ENCODE assay signal across 14 cellular contexts in the genomic region with DNA sequence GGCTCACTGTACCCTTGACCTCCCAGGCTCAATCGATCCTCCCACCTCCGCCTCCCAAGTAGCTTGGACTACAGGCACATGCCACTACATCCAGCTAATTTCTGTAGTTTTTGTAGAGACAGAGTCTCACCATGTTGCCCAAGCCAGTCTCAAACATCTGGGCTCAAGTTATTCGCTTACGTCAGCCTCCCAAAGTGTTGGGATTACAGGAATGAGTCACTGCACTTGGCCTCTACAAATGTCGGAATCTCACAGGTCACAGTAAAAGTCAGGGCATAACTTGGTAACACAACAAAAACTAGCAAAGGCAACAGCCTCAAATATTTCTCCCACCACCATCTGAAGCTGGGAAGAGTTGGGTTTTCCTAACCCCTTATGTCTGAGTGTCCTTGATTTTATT. TPM values are rescaled to one million over a fixed set of nuclear protein-coding genes. Genes with fewer than 3 reads are reported as not detected.
A peak's percentile ranks its signal among the peaks of the same experiment; 100 is the strongest.
DNase-seq lines count a peak whose midpoint lies in the region; FAIRE-seq and TF ChIP-seq lines count a peak whose summit lies in the region.
"Had no signal": no experiment of that assay in that cellular context is flagged by ENCODE, and none has a peak within 500 bp of the region (broad histone marks: within the 10 kb centered on the region; RNA-seq: fewer than 3 reads in every experiment).

No MANE protein-coding gene starts in this region.

- H3K36me3 Mint-ChIP-seq in astrocyte (ENCODE audit: low read depth, unreplicated experiment): no peaks in the 10 kb centered on the region
- H3K36me3 Mint-ChIP-seq: activated naive CD8-positive, alpha-beta T cell; IgD-negative memory B cell had no signal

- peak overlapping the region; percentile 94 for H3K27ac Mint-ChIP-seq in astrocyte (ENCODE audit: unreplicated experiment)
- H3K27ac Mint-ChIP-seq: activated naive CD8-positive, alpha-beta T cell; B cell; IgD-negative memory B cell had no signal

- H3K79me2 ChIP-seq in astrocyte (ENCODE audit: insufficient read depth, low read length) (no peaks in the 10 kb centered on the region), Karpas-422 (ENCODE audit: low read length) (no peaks in the 10 kb centered on the region)

- peak; percentile 90 for DNase-seq in A172 (ENCODE audit: low spot score)
- peak; percentile 97 for DNase-seq in astrocyte (ENCODE audit: low read depth)
- peak; percentile 59 for DNase-seq in right atrium auricular region (ENCODE audit: low spot score)
- DNase-seq in stimulated activated CD4-positive, alpha-beta T cell treated with anti-CD3 and anti-CD28 coated beads, Interleukin-2, amount 100 ng/mL, for 48 hours: no peak
- DNase-seq in GM13977 (ENCODE audit: low spot score): no peak
- no peak for DNase-seq in Karpas-422
- DNase-seq in NCI-H1105 treated with DMSO at 0.1 percent for 48 hours (lab: John Stamatoyannopoulos, UW): no peak
- DNase-seq: erythroblast; stimulated activated CD8-positive, alpha-beta memory T cell treated with anti-CD3 and anti-CD28 coated beads, Interleukin-4, amount 100 ng/mL, for 48 hours had no signal

- H3K4me1 ChIP-seq in HEK293 (ENCODE audit: control insufficient read depth, insufficient read depth, low read length) (peaks cover 2% of the 10 kb centered on the region; the same call in 1 of the 2 replicates), astrocyte (ENCODE audit: insufficient read depth, low read length) (peaks cover 25% of the 10 kb centered on the region), right atrium auricular region (peaks cover 0 to 5% of the 10 kb centered on the region in 2 donors), Karpas-422 (ENCODE audit: low read length) (no peaks in the 10 kb centered on the region)

- H3K9me3 ChIP-seq in HEK293 (ENCODE audit: control insufficient read depth, insufficient read depth, low read depth, low read length) (no peaks in the 10 kb centered on the region), astrocyte (ENCODE audit: insufficient read depth, low read depth, low read length) (no peaks in the 10 kb centered on the region), right atrium auricular region (no peaks in the 10 kb centered on the region), Karpas-422 (ENCODE audit: low read length) (no peaks in the 10 kb centered on the region)

- H3K4me1 Mint-ChIP-seq in astrocyte (ENCODE audit: low read depth, unreplicated experiment): peaks cover 29% of the 10 kb centered on the region
- H3K4me1 Mint-ChIP-seq: B cell had no signal

- H3K36me3 ChIP-seq in HEK293 (ENCODE audit: control insufficient read depth in 2 of 2, insufficient read depth in 1 of 2, low read length in 2 of 2) (no peaks in the 10 kb centered on the region), astrocyte (ENCODE audit: insufficient read depth, low read length) (no peaks in the 10 kb centered on the region), right atrium auricular region (no peaks in the 10 kb centered on the region), Karpas-422 (ENCODE audit: insufficient read depth, low read length) (no peaks in the 10 kb centered on the region)

- POLR2A ChIA-PET in HEK293 (lab: Yijun Ruan, JAX): no interaction called here

- H3K4me2 ChIP-seq in astrocyte (ENCODE audit: low read length) (peak overlapping the region; percentile 63), Karpas-422 (ENCODE audit: low read depth, low read length, poor library complexity, severe bottlenecking) (no peak overlapping the region)

- peak; percentile 96 for FAIRE-seq in astrocyte (lab: Jason Lieb, UNC)

- H3K27me3 ChIP-seq in astrocyte (ENCODE audit: insufficient read depth, low read length) (no peaks in the 10 kb centered on the region), right atrium auricular region (no peaks in the 10 kb centered on the region), Karpas-422 (ENCODE audit: low read length) (no peaks in the 10 kb centered on the region)

- no peaks in the 10 kb centered on the region for H3K9me2 ChIP-seq in Karpas-422 (replicated peaks; ENCODE audit: insufficient read depth, low read length)

- H3K9me3 Mint-ChIP-seq in astrocyte (ENCODE audit: unreplicated experiment): peaks cover 2% of the 10 kb centered on the region
- H3K9me3 Mint-ChIP-seq: IgD-negative memory B cell had no signal

- no peak for TF ChIP-seq CTCF in HEK293 (tag by site-specific recombination; IDR thresholded peaks at IDR 0.05)
- no peak for TF ChIP-seq CTCF in astrocyte (IDR thresholded peaks at IDR 0.05; ENCODE audit: insufficient read depth, low read depth, low read length)
- no peak for TF ChIP-seq CTCF in right atrium auricular region (IDR thresholded peaks at IDR 0.05)
- no peak for TF ChIP-seq CTCF in GM13977 (IDR thresholded peaks at IDR 0.05; ENCODE audit: extremely low read depth, insufficient read depth, missing control alignments)

- H4K20me1 ChIP-seq in astrocyte (ENCODE audit: insufficient read depth, low read length) (no peaks in the 10 kb centered on the region), Karpas-422 (ENCODE audit: insufficient read depth, low read depth, low read length) (no peaks in the 10 kb centered on the region)

- H2AFZ ChIP-seq in astrocyte (ENCODE audit: low read depth, low read length) (no peak overlapping the region), Karpas-422 (ENCODE audit: low read length) (no peak overlapping the region)

- H3K4me3 Mint-ChIP-seq in astrocyte (ENCODE audit: unreplicated experiment): peak overlapping the region; percentile 12
- H3K4me3 Mint-ChIP-seq: activated naive CD8-positive, alpha-beta T cell; B cell; IgD-negative memory B cell had no signal

- H3K27me3 Mint-ChIP-seq in astrocyte (ENCODE audit: low read depth, unreplicated experiment): no peaks in the 10 kb centered on the region
- H3K27me3 Mint-ChIP-seq: activated naive CD8-positive, alpha-beta T cell had no signal

- H3K9ac ChIP-seq in astrocyte (ENCODE audit: low read length) (peak overlapping the region; percentile 51), Karpas-422 (ENCODE audit: low read length) (no peak overlapping the region)

- no peak overlapping the region for H3K4me3 ChIP-seq in HEK293 (ENCODE audit: low read depth, low read length)
- no peak overlapping the region for H3K4me3 ChIP-seq in astrocyte (ENCODE audit: insufficient read depth, low read depth, low read length)
- H3K4me3 ChIP-seq in right atrium auricular region: no peak overlapping the region
- no peak overlapping the region for H3K4me3 ChIP-seq in Karpas-422 (ENCODE audit: low read length)

- in situ Hi-C loops in GM13977 (cut with MboI; ENCODE audit: low pct_unique_long_range_greater_than_20kb, low sequenced_read_pairs, unreplicated experiment): no loop called here

- CTCF ChIA-PET in HEK293 (lab: Yijun Ruan, JAX): interaction anchor here (0.9 to 1.3 kb wide), 2 partner anchors 10 to 605 kb away, joined by 3 read pairs; no protein-coding TSS in a partner anchor

- H3K27ac ChIP-seq in HEK293 (ENCODE audit: extremely low read depth, low read depth, low read length) (peak overlapping the region; percentile 11; the same call in 1 of the 2 replicates), astrocyte (ENCODE audit: low read depth, low read length) (peak overlapping the region; percentile 87), right atrium auricular region (peak overlapping the region in 1 of 2 donors; percentile 58), Karpas-422 (ENCODE audit: low read length) (no peak overlapping the region)

TF ChIP-seq in HEK293, 187 proteins besides CTCF, POLR2A, EP300 and RAD21 (continues in another document):
- no peak for TF ChIP-seq BCL11B (tag by site-specific recombination; IDR thresholded peaks at IDR 0.05; ENCODE audit: low read depth)
- TF ChIP-seq ZIC2 (tag by site-specific recombination; IDR thresholded peaks at IDR 0.05): no peak
- TF ChIP-seq, protein P1, sequence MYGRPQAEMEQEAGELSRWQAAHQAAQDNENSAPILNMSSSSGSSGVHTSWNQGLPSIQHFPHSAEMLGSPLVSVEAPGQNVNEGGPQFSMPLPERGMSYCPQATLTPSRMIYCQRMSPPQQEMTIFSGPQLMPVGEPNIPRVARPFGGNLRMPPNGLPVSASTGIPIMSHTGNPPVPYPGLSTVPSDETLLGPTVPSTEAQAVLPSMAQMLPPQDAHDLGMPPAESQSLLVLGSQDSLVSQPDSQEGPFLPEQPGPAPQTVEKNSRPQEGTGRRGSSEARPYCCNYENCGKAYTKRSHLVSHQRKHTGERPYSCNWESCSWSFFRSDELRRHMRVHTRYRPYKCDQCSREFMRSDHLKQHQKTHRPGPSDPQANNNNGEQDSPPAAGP (tag by site-specific recombination; IDR thresholded peaks at IDR 0.05): no peak
- TF ChIP-seq, protein P2, sequence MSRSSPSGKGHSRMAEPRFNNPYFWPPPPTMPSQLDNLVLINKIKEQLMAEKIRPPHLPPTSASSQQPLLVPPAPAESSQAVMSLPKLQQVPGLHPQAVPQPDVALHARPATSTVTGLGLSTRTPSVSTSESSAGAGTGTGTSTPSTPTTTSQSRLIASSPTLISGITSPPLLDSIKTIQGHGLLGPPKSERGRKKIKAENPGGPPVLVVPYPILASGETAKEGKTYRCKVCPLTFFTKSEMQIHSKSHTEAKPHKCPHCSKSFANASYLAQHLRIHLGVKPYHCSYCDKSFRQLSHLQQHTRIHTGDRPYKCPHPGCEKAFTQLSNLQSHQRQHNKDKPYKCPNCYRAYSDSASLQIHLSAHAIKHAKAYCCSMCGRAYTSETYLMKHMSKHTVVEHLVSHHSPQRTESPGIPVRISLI (tag by site-specific recombination; IDR thresholded peaks at IDR 0.05): 0 out of 2 replicates have a peak, but pooled peaks have one; percentile 21
- TF ChIP-seq, protein P3, sequence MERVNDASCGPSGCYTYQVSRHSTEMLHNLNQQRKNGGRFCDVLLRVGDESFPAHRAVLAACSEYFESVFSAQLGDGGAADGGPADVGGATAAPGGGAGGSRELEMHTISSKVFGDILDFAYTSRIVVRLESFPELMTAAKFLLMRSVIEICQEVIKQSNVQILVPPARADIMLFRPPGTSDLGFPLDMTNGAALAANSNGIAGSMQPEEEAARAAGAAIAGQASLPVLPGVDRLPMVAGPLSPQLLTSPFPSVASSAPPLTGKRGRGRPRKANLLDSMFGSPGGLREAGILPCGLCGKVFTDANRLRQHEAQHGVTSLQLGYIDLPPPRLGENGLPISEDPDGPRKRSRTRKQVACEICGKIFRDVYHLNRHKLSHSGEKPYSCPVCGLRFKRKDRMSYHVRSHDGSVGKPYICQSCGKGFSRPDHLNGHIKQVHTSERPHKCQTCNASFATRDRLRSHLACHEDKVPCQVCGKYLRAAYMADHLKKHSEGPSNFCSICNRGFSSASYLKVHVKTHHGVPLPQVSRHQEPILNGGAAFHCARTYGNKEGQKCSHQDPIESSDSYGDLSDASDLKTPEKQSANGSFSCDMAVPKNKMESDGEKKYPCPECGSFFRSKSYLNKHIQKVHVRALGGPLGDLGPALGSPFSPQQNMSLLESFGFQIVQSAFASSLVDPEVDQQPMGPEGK (tag by site-specific recombination; IDR thresholded peaks at IDR 0.05): no peak
- TF ChIP-seq ZFP41 (tag by site-specific recombination; IDR thresholded peaks at IDR 0.05; ENCODE audit: borderline replicate concordance): no peak
- peak; percentile 76 for TF ChIP-seq SCRT2 (tag by site-specific recombination; IDR thresholded peaks at IDR 0.05)
- TF ChIP-seq SALL2 (tag by site-specific recombination; IDR thresholded peaks at IDR 0.05; ENCODE audit: borderline replicate concordance): no peak

RNA-seq across cellular contexts. Expression of a gene that starts 25.3 kb away (rescaled TPM):
- total RNA-seq in A172 (2014; rRNA removed; shearing (Covaris generic)): 1.7 and 2.2 TPM in 2 replicates
- 5.6 and 6.9 TPM in 2 replicates for total RNA-seq in astrocyte
- total RNA-seq in right atrium auricular region: 1 to 10 TPM in 1 of 2 donors, under 1 TPM in 1; 0.12 to 1.8 TPM
- total RNA-seq in Karpas-422 (2014; rRNA removed; shearing (Covaris generic); ENCODE audit: low replicate concordance): not detected in 2 replicates
- total RNA-seq: left lobe of liver had no signal

Comparison
In these comparisons a context has a peak if more than half of its experiments do, and no peak if none do; other contexts are left out.
1. DNase-seq: peak in A172 (single experiment), astrocyte (single experiment) and right atrium auricular region (single experiment); none in stimulated activated CD4-positive, alpha-beta T cell treated with anti-CD3 and anti-CD28 coated beads, Interleukin-2, amount 100 ng/mL, for 48 hours (0 of 2), GM13977 (single experiment), Karpas-422 (single experiment) and NCI-H1105 treated with DMSO at 0.1 percent for 48 hours (single experiment).